Comparison of ENCODE assay signal across 22 cellular contexts in the genomic region with DNA sequence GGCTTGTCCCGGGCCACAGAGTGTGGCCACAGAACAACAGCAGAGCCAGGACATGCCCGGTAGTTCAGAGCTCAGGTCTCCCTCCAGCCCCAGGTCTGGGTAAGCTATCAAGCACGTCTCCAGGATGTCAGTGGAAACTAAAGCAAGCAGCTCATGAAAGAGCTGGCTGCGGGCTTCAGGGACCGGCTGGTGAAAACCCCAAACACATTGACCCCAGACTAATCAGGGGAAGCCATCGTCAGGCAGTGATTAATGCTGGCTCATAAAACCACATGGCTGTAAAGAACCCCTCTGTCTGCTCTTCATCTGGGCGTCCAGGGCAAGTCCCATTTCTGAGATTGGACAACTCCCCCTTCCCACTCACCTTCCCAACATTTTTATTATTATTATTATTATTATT. TPM values are rescaled to one million over a fixed set of nuclear protein-coding genes. Genes with fewer than 3 reads are reported as not detected.
DNase-seq lines count a peak whose midpoint lies in the region; ATAC-seq and TF ChIP-seq lines count a peak whose summit lies in the region.
"Had no signal": no experiment of that assay in that cellular context is flagged by ENCODE, and none has a peak within 500 bp of the region (broad histone marks: within the 10 kb centered on the region; RNA-seq: fewer than 3 reads in every experiment).

No MANE protein-coding gene starts in this region.

- ATAC-seq in activated T-helper 17 cell treated with anti-CD3 and anti-CD28 coated beads, Interleukin-2, amount 50 U/mL, for 72 hours (replicated peaks): peak; percentile 21
- ATAC-seq in gastroesophageal sphincter: no peak
- no peak for ATAC-seq in activated T-cell treated with anti-CD3 and anti-CD28 coated beads, Interleukin-2, amount 50 U/mL, for 4 hours
- ATAC-seq: K562 had no signal

- H2AFZ ChIP-seq in PC-9: no peak overlapping the region

- H4K20me1 ChIP-seq in PC-9 (ENCODE audit: insufficient read depth): no peaks in the 10 kb centered on the region

- no peaks in the 10 kb centered on the region for H3F3A ChIP-seq in PC-9 (ENCODE audit: insufficient read depth, low read depth)

- POLR2A ChIA-PET in PC-9 (lab: Charles Lee; ENCODE audit: unreplicated experiment): no interaction called here

- 85 to 94% methylated on average over 2 of the region's 7 CpGs for WGBS in gastroesophageal sphincter (ENCODE audit: low coverage in 1 of 2), 2 donors

- H3K27me3 Mint-ChIP-seq in activated T-helper 17 cell treated with anti-CD3 and anti-CD28 coated beads, Interleukin-2, amount 50 U/mL, for 72 hours: no peaks in the 10 kb centered on the region
- H3K27me3 Mint-ChIP-seq in activated T-cell treated with anti-CD3 and anti-CD28 coated beads, Interleukin-2, amount 50 U/mL, for 4 hours (ENCODE audit: low read depth): no peaks in the 10 kb centered on the region
- H3K27me3 Mint-ChIP-seq: naive B cell had no signal

- DNase-seq in GM03348 (ENCODE audit: low spot score) (peak; percentile 45), glomerular visceral epithelial cell (ENCODE audit: extremely low spot score) (peak; percentile 66), PC-9 (no peak), HT-29 (ENCODE audit: low spot score) (no peak)
- DNase-seq in activated T-cell treated with anti-CD3 and anti-CD28 coated beads, Interleukin-2, amount 50 U/mL, for 4 hours: no peak
- DNase-seq: activated CD4-positive, alpha-beta T cell treated with anti-CD3 and anti-CD28 coated beads, Interleukin-2, amount 50 U/mL, for 48 hours; activated naive CD4-positive, alpha-beta T cell treated with anti-CD3 and anti-CD28 coated beads, Interleukin-2, amount 50 U/mL, for 16 hours; activated T-cell treated with anti-CD3 and anti-CD28 coated beads for 4 hours; BE2C; immature natural killer cell; naive B cell; NCI-H2029 treated with DMSO at 0.1 percent for 48 hours; stimulated activated CD4-positive, alpha-beta T cell treated with anti-CD3 and anti-CD28 coated beads, Interleukin-12 subunit alpha, Interleukin-12 subunit beta, amount 100 ng/mL, for 4 hours; SW 1271; testis had no signal

- H3K9ac ChIP-seq in skeletal muscle satellite cell (ENCODE audit: low read depth, low read length): peak overlapping the region; percentile 46

- H3K27me3 ChIP-seq in skeletal muscle satellite cell (ENCODE audit: control insufficient read depth, insufficient read depth, low read length): no peaks in the 10 kb centered on the region
- H3K27me3 ChIP-seq in gastroesophageal sphincter: no peaks in the 10 kb centered on the region
- H3K27me3 ChIP-seq in PC-9 (ENCODE audit: insufficient read depth, low read depth): no peaks in the 10 kb centered on the region
- H3K27me3 ChIP-seq: BE2C, testis had no signal

- BruUV-seq in PC-9 (replicated peaks; lab: Mats Ljungman, UMichigan): no TSS peak

- TF ChIP-seq EP300 in gastroesophageal sphincter (IDR thresholded peaks at IDR 0.05): no peak

- H3K4me3 Mint-ChIP-seq in activated T-helper 17 cell treated with anti-CD3 and anti-CD28 coated beads, Interleukin-2, amount 50 U/mL, for 72 hours: no peak overlapping the region
- no peak overlapping the region for H3K4me3 Mint-ChIP-seq in activated T-cell treated with anti-CD3 and anti-CD28 coated beads, Interleukin-2, amount 50 U/mL, for 4 hours
- H3K4me3 Mint-ChIP-seq: brain, immature natural killer cell, naive B cell had no signal

- no peaks in the 10 kb centered on the region for H3K79me2 ChIP-seq in PC-9 (ENCODE audit: low read depth)

- H3K36me3 Mint-ChIP-seq in activated T-helper 17 cell treated with anti-CD3 and anti-CD28 coated beads, Interleukin-2, amount 50 U/mL, for 72 hours (ENCODE audit: low read depth): no peaks in the 10 kb centered on the region
- H3K36me3 Mint-ChIP-seq in activated T-cell treated with anti-CD3 and anti-CD28 coated beads, Interleukin-2, amount 50 U/mL, for 4 hours (ENCODE audit: insufficient read depth): no peaks in the 10 kb centered on the region
- H3K36me3 Mint-ChIP-seq: immature natural killer cell, naive B cell had no signal

- TF ChIP-seq CTCF in gastroesophageal sphincter (IDR thresholded peaks at IDR 0.05): no peak
- no peak for TF ChIP-seq CTCF in PC-9 (conservative IDR thresholded peaks at IDR 0.05)

- H3K36me3 ChIP-seq in skeletal muscle satellite cell (ENCODE audit: insufficient read depth, low read length) (peaks cover 76% of the 10 kb centered on the region), gastroesophageal sphincter (peaks cover 0 to 22% of the 10 kb centered on the region in 2 donors), PC-9 (ENCODE audit: low read depth) (no peaks in the 10 kb centered on the region)
- H3K36me3 ChIP-seq: BE2C had no signal

- no peak for TF ChIP-seq POLR2A in gastroesophageal sphincter (IDR thresholded peaks at IDR 0.05)

- H3K4me2 ChIP-seq in skeletal muscle satellite cell (ENCODE audit: low read length) (peak overlapping the region; percentile 5), PC-9 (no peak overlapping the region)

- H3K9me2 ChIP-seq in PC-9 (ENCODE audit: insufficient read depth): no peaks in the 10 kb centered on the region

- no peak overlapping the region for H3K27ac Mint-ChIP-seq in activated T-helper 17 cell treated with anti-CD3 and anti-CD28 coated beads, Interleukin-2, amount 50 U/mL, for 72 hours
- H3K27ac Mint-ChIP-seq: immature natural killer cell, naive B cell had no signal

- H3K9me3 ChIP-seq in skeletal muscle satellite cell (replicated peaks; ENCODE audit: low read length) (no peaks in the 10 kb centered on the region), gastroesophageal sphincter (no peaks in the 10 kb centered on the region), PC-9 (ENCODE audit: insufficient read depth, low read depth) (no peaks in the 10 kb centered on the region)
- H3K9me3 ChIP-seq: BE2C, testis had no signal

- H3K27ac ChIP-seq in gastroesophageal sphincter (no peak overlapping the region), PC-9 (no peak overlapping the region)
- H3K27ac ChIP-seq: HL-60, testis had no signal

- H3K4me1 ChIP-seq in skeletal muscle satellite cell (ENCODE audit: control insufficient read depth, insufficient read depth, low read length) (peaks cover 22% of the 10 kb centered on the region), gastroesophageal sphincter (no peaks in the 10 kb centered on the region), PC-9 (replicated peaks; ENCODE audit: insufficient read depth) (no peaks in the 10 kb centered on the region)
- H3K4me1 ChIP-seq: BE2C had no signal

- CTCF ChIA-PET in PC-9 (lab: Charles Lee): no interaction called here

- H3K4me3 ChIP-seq in skeletal muscle satellite cell (ENCODE audit: low read length) (no peak overlapping the region), gastroesophageal sphincter (no peak overlapping the region), PC-9 (no peak overlapping the region)
- H3K4me3 ChIP-seq: K562, lung, testis had no signal

- no peaks in the 10 kb centered on the region for H3K4me1 Mint-ChIP-seq in activated T-helper 17 cell treated with anti-CD3 and anti-CD28 coated beads, Interleukin-2, amount 50 U/mL, for 72 hours
- H3K4me1 Mint-ChIP-seq in activated T-cell treated with anti-CD3 and anti-CD28 coated beads, Interleukin-2, amount 50 U/mL, for 4 hours (ENCODE audit: low read depth): no peaks in the 10 kb centered on the region
- H3K4me1 Mint-ChIP-seq: immature natural killer cell, naive B cell had no signal

- intact Hi-C loops in PC-9 (cut with micrococcal nuclease; ENCODE audit: unreplicated experiment): no loop called here

- H3K9me3 Mint-ChIP-seq in activated T-helper 17 cell treated with anti-CD3 and anti-CD28 coated beads, Interleukin-2, amount 50 U/mL, for 72 hours: no peaks in the 10 kb centered on the region
- no peaks in the 10 kb centered on the region for H3K9me3 Mint-ChIP-seq in activated T-cell treated with anti-CD3 and anti-CD28 coated beads, Interleukin-2, amount 50 U/mL, for 4 hours
- H3K9me3 Mint-ChIP-seq: immature natural killer cell had no signal

RNA-seq across cellular contexts. Expression of a gene that starts 37.8 kb away (rescaled TPM):
- 1 to 10 TPM; 1.6 to 9.8 TPM for total RNA-seq in activated T-helper 17 cell treated with anti-CD3 and anti-CD28 coated beads, Interleukin-2, amount 50 U/mL, for 72 hours
- total RNA-seq in skeletal muscle satellite cell (2012; rRNA removed): 17.5 and 29.5 TPM in 2 replicates
- total RNA-seq in gastroesophageal sphincter (100 to 1,000 TPM in 2 of 4 donors, 10 to 100 TPM in 2; 17.6 to 318 (median 136) TPM), PC-9 (2021) (10.0 and 10.3 TPM in 2 replicates)
- 1 to 10 TPM in 1 of 3 donors, under 1 TPM in 2; 0.74 to 1.8 (median 0.76) TPM for total RNA-seq in activated T-cell treated with anti-CD3 and anti-CD28 coated beads, Interleukin-2, amount 50 U/mL, for 4 hours
- total RNA-seq in HT-29 (2014; rRNA removed; shearing (Covaris generic)): 4.8 and 7.5 TPM in 2 replicates
- total RNA-seq: K562 had no signal

Comparison
In these comparisons a context has a peak if more than half of its experiments do, and no peak if none do; other contexts are left out.
1. DNase-seq: peak in GM03348 (single experiment) and glomerular visceral epithelial cell (single experiment); none in PC-9 (0 of 2), activated T-cell treated with anti-CD3 and anti-CD28 coated beads, Interleukin-2, amount 50 U/mL, for 4 hours (single experiment) and HT-29 (single experiment).